In genomic region chr12:6529291-6529737, GRCh38 we compare ENCODE assay signal across 24 cellular contexts. TPM values are rescaled to one million over a fixed set of nuclear protein-coding genes. Genes with fewer than 3 reads are reported as not detected.
A peak's percentile ranks its signal among the peaks of the same experiment; 100 is the strongest.
DNase-seq lines count a peak whose midpoint lies in the region; ATAC-seq, FAIRE-seq and TF ChIP-seq lines count a peak whose summit lies in the region.
"Had no signal": no experiment of that assay in that cellular context is flagged by ENCODE, and none has a peak within 500 bp of the region (broad histone marks: within the 10 kb centered on the region; RNA-seq: fewer than 3 reads in every experiment).

No MANE protein-coding gene starts in this region.

- no peak for TF ChIP-seq RAD21 in A549 (conservative IDR thresholded peaks at IDR 0.05 in 1 of 2, IDR thresholded peaks at IDR 0.05 in 1 of 2)

- H3K4me2 ChIP-seq in A549, result no peak overlapping the region
- H3K4me2 ChIP-seq: KMS-11 had no signal

- 89% methylated on average over 9 of the region's 9 CpGs for WGBS in A549 (ENCODE audit: missing lambda C conversion rate)
- 79 to 82% methylated on average over 9 of the region's 9 CpGs for WGBS in aorta, 2 donors

- DNase-seq in A549 (ENCODE audit: low read depth in 1 of 2, low spot score in 1 of 2) (no peak), Caco-2 (peak; percentile 76 to 79), T-helper 17 cell (no peak), AG08396 (ENCODE audit: low spot score) (no peak), aorta (no peak)
- no peak for DNase-seq in effector CD4-positive, alpha-beta T cell
- DNase-seq: activated CD4-positive, alpha-beta T cell treated with anti-CD3 and anti-CD28 coated beads for 36 hours; activated CD8-positive, alpha-beta memory T cell treated with anti-CD3 and anti-CD28 coated beads, Interleukin-2, amount 50 U/mL, for 4 hours; activated effector memory CD4-positive, alpha-beta T cell treated with Interleukin-2 at 50 U/mL for 16 hours; amniotic stem cell; BE2C; central memory CD4-positive, alpha-beta T cell; naive B cell; NCI-H187; NCI-H2227 treated with DMSO at 0.1 percent for 48 hours; NCI-H774; pancreas; SHP77 treated with DMSO at 0.1 percent for 48 hours; T-cell; thyroid gland had no signal

- peak overlapping the region; percentile 45 for H3K4me3 Mint-ChIP-seq in Caco-2 (ENCODE audit: unreplicated experiment)
- H3K4me3 Mint-ChIP-seq in T-helper 17 cell, result no peak overlapping the region
- H3K4me3 Mint-ChIP-seq in nephron, result peak overlapping the region in 1 of 3 experiments; percentile 16
- H3K4me3 Mint-ChIP-seq: activated CD4-positive, alpha-beta T cell treated with anti-CD3 and anti-CD28 coated beads for 36 hours; T-cell had no signal

- H3K27me3 Mint-ChIP-seq in Caco-2 (ENCODE audit: insufficient read depth, unreplicated experiment), result no peaks in the 10 kb centered on the region
- no peaks in the 10 kb centered on the region for H3K27me3 Mint-ChIP-seq in T-helper 17 cell
- H3K27me3 Mint-ChIP-seq in nephron (ENCODE audit: low read depth), result no peaks in the 10 kb centered on the region
- H3K27me3 Mint-ChIP-seq: activated CD4-positive, alpha-beta T cell treated with anti-CD3 and anti-CD28 coated beads for 36 hours; naive B cell; T-cell had no signal

- H3K4me1 Mint-ChIP-seq in Caco-2 (ENCODE audit: low read depth, unreplicated experiment) (peaks cover 50% of the 10 kb centered on the region), T-helper 17 cell (peaks cover 22% of the 10 kb centered on the region), nephron (peaks cover 28% of the 10 kb centered on the region)

- TF ChIP-seq CTCF in A549 (IDR thresholded peaks at IDR 0.05), result no peak
- no peak for TF ChIP-seq CTCF in Caco-2 (IDR thresholded peaks at IDR 0.05; ENCODE audit: insufficient read depth in 1 of 2, low read depth in 1 of 2, low read length in 1 of 2, severe bottlenecking in 1 of 2, unreplicated experiment in 1 of 2)
- no peak for TF ChIP-seq CTCF in nephron (IDR thresholded peaks at IDR 0.05; ENCODE audit: unreplicated experiment in 3 of 3)

- no peak for TF ChIP-seq EP300 in A549 (IDR thresholded peaks at IDR 0.05)

- no peaks in the 10 kb centered on the region for H3K9me3 Mint-ChIP-seq in Caco-2 (ENCODE audit: unreplicated experiment)
- no peaks in the 10 kb centered on the region for H3K9me3 Mint-ChIP-seq in nephron
- H3K9me3 Mint-ChIP-seq: naive B cell, T-cell had no signal

- H3K9me3 ChIP-seq in A549 (no peaks in the 10 kb centered on the region), Caco-2 (no peaks in the 10 kb centered on the region), T-helper 17 cell (ENCODE audit: control insufficient read depth, low read length, poor library complexity, severe bottlenecking) (no peaks in the 10 kb centered on the region), aorta (ENCODE audit: control insufficient read depth, low read length) (no peaks in the 10 kb centered on the region)
- H3K9me3 ChIP-seq: BE2C, gastroesophageal sphincter, pancreas, thyroid gland had no signal

- ATAC-seq in A549 (no peak), T-helper 17 cell (no peak), aorta (ENCODE audit: low FRiP score) (no peak)
- ATAC-seq: activated CD4-positive, alpha-beta T cell treated with anti-CD3 and anti-CD28 coated beads for 36 hours; esophagus mucosa; gastroesophageal sphincter; pancreas; T-cell had no signal

- H3K36me3 Mint-ChIP-seq in Caco-2 (ENCODE audit: insufficient read depth, unreplicated experiment), result peaks cover 98% of the 10 kb centered on the region
- peaks cover 8% of the 10 kb centered on the region for H3K36me3 Mint-ChIP-seq in T-helper 17 cell (ENCODE audit: low read depth)
- H3K36me3 Mint-ChIP-seq in nephron (ENCODE audit: low read depth), result peaks cover 70% of the 10 kb centered on the region

- POLR2A ChIA-PET in A549 (lab: Yijun Ruan, JAX) (no interaction called here), Caco-2 (lab: Charles Lee) (interaction anchor here (0.5 to 1.7 kb wide), 6 partner anchors 8 to 58 kb away, joined by 3 to 6 read pairs (median 6); partner anchors contain the start of gene NOP2)

- H3K27me3 ChIP-seq in Caco-2 (replicated peaks; ENCODE audit: control insufficient read depth, insufficient read depth, low read length), result no peaks in the 10 kb centered on the region
- H3K27me3 ChIP-seq in aorta (ENCODE audit: control insufficient read depth in 1 of 2, insufficient read depth in 2 of 2, low read length in 1 of 2), result peaks cover 0 to under 1% of the 10 kb centered on the region in 2 donors
- H3K27me3 ChIP-seq: BE2C, gastroesophageal sphincter, pancreas, thyroid gland had no signal

- CTCF ChIA-PET in A549 (lab: Yijun Ruan, JAX), result interaction anchor here (0.5 to 3.1 kb wide), 9 partner anchors 10 to 105 kb away, joined by 3 to 27 read pairs (median 4); no protein-coding TSS in a partner anchor
- CTCF ChIA-PET in Caco-2 (lab: Charles Lee), result interaction anchor here (0.5 to 1.7 kb wide), 7 partner anchors 9 to 64 kb away, joined by 3 to 15 read pairs (median 5); no protein-coding TSS in a partner anchor

- H3K27ac ChIP-seq in A549 (peak overlapping the region in 1 of 2 experiments; percentile 15; a peak in 1 of 6 replicates), aorta (ENCODE audit: low read depth in 1 of 2, low read length in 2 of 2) (no peak overlapping the region)
- H3K27ac ChIP-seq: KMS-11, pancreas, thyroid gland had no signal

- TF ChIP-seq POLR2A in A549 (IDR thresholded peaks at IDR 0.05; ENCODE audit: low read length), result no peak; the same call in 1 of the 2 replicates

- FAIRE-seq in A549 (lab: Jason Lieb, UNC), result no peak
- FAIRE-seq: pancreas had no signal

- intact Hi-C loops in Caco-2 (cut with micrococcal nuclease; ENCODE audit: unreplicated experiment) (no loop called here), aorta (cut with DNase I) (no loop called here)

- H3K4me3 ChIP-seq in A549, result no peak overlapping the region
- H3K4me3 ChIP-seq in Caco-2 (ENCODE audit: low read depth, low read length), result no peak overlapping the region
- no peak overlapping the region for H3K4me3 ChIP-seq in aorta (ENCODE audit: low read length in 2 of 2)
- H3K4me3 ChIP-seq: gastroesophageal sphincter, pancreas, thyroid gland had no signal

- H3K36me3 ChIP-seq in Caco-2 (ENCODE audit: control insufficient read depth, insufficient read depth, low read length), result peaks cover 20% of the 10 kb centered on the region
- H3K36me3 ChIP-seq in aorta (ENCODE audit: control insufficient read depth in 1 of 2, insufficient read depth in 2 of 2, low read length in 1 of 2), result peaks cover 0 to 19% of the 10 kb centered on the region in 2 donors

- BruUV-seq in Caco-2 (replicated peaks; lab: Mats Ljungman, UMichigan), result no TSS peak

- H3K27ac Mint-ChIP-seq in Caco-2 (ENCODE audit: unreplicated experiment) (peak overlapping the region; percentile 89), T-helper 17 cell (peak overlapping the region; percentile 96), nephron (peak overlapping the region; percentile 88 to 90 (median 89))
- H3K27ac Mint-ChIP-seq: naive B cell had no signal

- peaks cover 20% of the 10 kb centered on the region for H3K4me1 ChIP-seq in A549
- H3K4me1 ChIP-seq in Caco-2, result peaks cover 47% of the 10 kb centered on the region
- H3K4me1 ChIP-seq in aorta (ENCODE audit: control insufficient read depth in 1 of 2, insufficient read depth in 2 of 2, low read length in 2 of 2), result no peaks in the 10 kb centered on the region
- H3K4me1 ChIP-seq: BE2C had no signal

RNA-seq across cellular contexts. Expression of gene GAPDH, which starts 5.0 kb away (rescaled TPM):
- polyA plus RNA-seq in A549 (2011; rRNA removed) (10,036 and 10,800 TPM in 2 replicates), A549 (2017; fragmentation: RNase III; extraction: RNeasy Plus Mini Kit Qiagen cat#74134 plus additional on column Dnase treatment) (6,292 to 6,607 TPM (median 6,463 TPM) in 3 replicates), aorta (1,000 to 10,000 TPM; 2,047 to 3,012 TPM)
- polyA plus RNA-seq in A549 (2012; cell fraction: cytosol; rRNA removed), result 21,407 and 21,524 TPM in 2 replicates
- polyA plus RNA-seq in A549 (2012; cell fraction: nucleus; rRNA removed), result 14,086 and 20,182 TPM in 2 replicates
- polyA minus RNA-seq in A549 (2011; rRNA and poly(A)+ RNA removed), result 13,401 and 18,844 TPM in 2 replicates
- total RNA-seq in Caco-2 (2022) (4,975 and 5,337 TPM in 2 replicates), T-helper 17 cell (100 to 1,000 TPM; 640 to 695 TPM), aorta (1,000 to 10,000 TPM; 1,856 to 2,021 TPM)

RNA-seq across cellular contexts. Expression of gene IFFO1, which starts 26.5 kb away (rescaled TPM):
- polyA plus RNA-seq in A549 (2011; rRNA removed), result 0.74 and 1.0 TPM in 2 replicates
- polyA plus RNA-seq in A549 (2012; cell fraction: cytosol; rRNA removed), result 0.74 and 1.1 TPM in 2 replicates
- polyA plus RNA-seq in A549 (2012; cell fraction: nucleus; rRNA removed), result 3.3 and 3.8 TPM in 2 replicates
- polyA plus RNA-seq in A549 (2017; fragmentation: RNase III; extraction: RNeasy Plus Mini Kit Qiagen cat#74134 plus additional on column Dnase treatment), result 0.94 to 1.5 TPM (median 1.1 TPM) in 3 replicates
- 1.2 and 1.3 TPM in 2 replicates for polyA minus RNA-seq in A549 (2011; rRNA and poly(A)+ RNA removed)
- total RNA-seq in Caco-2 (2022), result 0.48 and 0.53 TPM in 2 replicates
- 10 to 100 TPM; 29.3 to 37.3 TPM for total RNA-seq in T-helper 17 cell
- 10 to 100 TPM; 28.5 to 60.8 TPM for total RNA-seq in aorta
- 100 to 1,000 TPM in 1 of 2 donors, 10 to 100 TPM in 1; 11.1 to 110 TPM for polyA plus RNA-seq in aorta

RNA-seq across cellular contexts. Expression of gene NCAPD2, which starts 35.4 kb away (rescaled TPM):
- polyA plus RNA-seq in A549 (2011; rRNA removed), result 130 and 145 TPM in 2 replicates
- 86.9 and 90.0 TPM in 2 replicates for polyA plus RNA-seq in A549 (2012; cell fraction: cytosol; rRNA removed)
- polyA plus RNA-seq in A549 (2012; cell fraction: nucleus; rRNA removed), result 124 and 125 TPM in 2 replicates
- polyA plus RNA-seq in A549 (2017; fragmentation: RNase III; extraction: RNeasy Plus Mini Kit Qiagen cat#74134 plus additional on column Dnase treatment), result 76.1 to 82.0 TPM (median 77.3 TPM) in 3 replicates
- polyA minus RNA-seq in A549 (2011; rRNA and poly(A)+ RNA removed), result 163 and 187 TPM in 2 replicates
- total RNA-seq in Caco-2 (2022), result 204 and 218 TPM in 2 replicates
- 10 to 100 TPM; 16.9 to 24.3 TPM for total RNA-seq in T-helper 17 cell
- total RNA-seq in aorta, result 10 to 100 TPM; 19.9 to 32.8 TPM
- polyA plus RNA-seq in aorta, result 10 to 100 TPM in 1 of 2 donors, 1 to 10 TPM in 1; 5.1 to 13.2 TPM

RNA-seq across cellular contexts. Expression of gene MRPL51, which starts 36.3 kb away (rescaled TPM):
- polyA plus RNA-seq in A549 (2011; rRNA removed), result 181 and 337 TPM in 2 replicates
- polyA plus RNA-seq in A549 (2012; cell fraction: cytosol; rRNA removed), result 198 and 262 TPM in 2 replicates
- polyA plus RNA-seq in A549 (2012; cell fraction: nucleus; rRNA removed), result 65.6 and 118 TPM in 2 replicates
- 260 to 272 TPM (median 265 TPM) in 3 replicates for polyA plus RNA-seq in A549 (2017; fragmentation: RNase III; extraction: RNeasy Plus Mini Kit Qiagen cat#74134 plus additional on column Dnase treatment)
- polyA minus RNA-seq in A549 (2011; rRNA and poly(A)+ RNA removed), result 33.9 and 50.6 TPM in 2 replicates
- 448 and 456 TPM in 2 replicates for total RNA-seq in Caco-2 (2022)
- total RNA-seq in T-helper 17 cell, result 10 to 100 TPM; 36.6 to 42.2 TPM
- 10 to 100 TPM; 91.8 to 95.5 TPM for total RNA-seq in aorta
- 100 to 1,000 TPM; 125 to 283 TPM for polyA plus RNA-seq in aorta

RNA-seq across cellular contexts. Expression of gene NOP2, which starts 38.8 kb away (rescaled TPM):
- polyA plus RNA-seq in A549 (2011; rRNA removed) (162 and 176 TPM in 2 replicates), A549 (2017; fragmentation: RNase III; extraction: RNeasy Plus Mini Kit Qiagen cat#74134 plus additional on column Dnase treatment) (100 to 108 TPM (median 104 TPM) in 3 replicates), aorta (10 to 100 TPM in 1 of 2 donors, 1 to 10 TPM in 1; 5.4 to 18.8 TPM)
- polyA plus RNA-seq in A549 (2012; cell fraction: cytosol; rRNA removed), result 82.7 and 85.6 TPM in 2 replicates
- polyA plus RNA-seq in A549 (2012; cell fraction: nucleus; rRNA removed), result 293 and 335 TPM in 2 replicates
- polyA minus RNA-seq in A549 (2011; rRNA and poly(A)+ RNA removed), result 90.2 and 92.1 TPM in 2 replicates
- total RNA-seq in Caco-2 (2022) (145 and 157 TPM in 2 replicates), T-helper 17 cell (100 to 1,000 TPM in 1 of 2 donors, 10 to 100 TPM in 1; 90.0 to 122 TPM), aorta (10 to 100 TPM; 24.8 to 27.8 TPM)

Comparison
In these comparisons a context has a peak if more than half of its experiments do, and no peak if none do; other contexts are left out.
1. DNase-seq: peak in Caco-2 (2 of 2); none in A549 (0 of 2), T-helper 17 cell (0 of 3), effector CD4-positive, alpha-beta T cell (single experiment), AG08396 (single experiment) and aorta (0 of 2).
2. RNA of gene IFFO1, which starts 26.5 kb away (total RNA-seq): 28.5 to 60.8 TPM in aorta and 29.3 to 37.3 TPM in T-helper 17 cell; 0.48 to 0.53 TPM in Caco-2; every median in the first group is over 10 times any median in the second.
3. Peak in every context shown above with its lines, with median percentiles within 50 percentile points of each other: H3K27ac Mint-ChIP-seq.